In genomic region chr14:77866932-77867331, GRCh38 we compare ENCODE assay signal across 23 cellular contexts.
"Had no signal": no experiment of that assay in that cellular context is flagged by ENCODE, and none has a peak within 500 bp of the region (broad histone marks: within the 10 kb centered on the region; RNA-seq: fewer than 3 reads in every experiment).

No MANE protein-coding gene starts in this region.

- DNase-seq: stimulated activated CD4-positive, alpha-beta T cell treated with anti-CD3 and anti-CD28 coated beads, Interleukin-2, amount 100 ng/mL, for 24 hours; stimulated activated CD4-positive, alpha-beta T cell treated with anti-CD3 and anti-CD28 coated beads, Interleukin-2, amount 100 ng/mL, for 48 hours; stimulated activated CD4-positive, alpha-beta T cell treated with anti-CD3 and anti-CD28 coated beads, Interleukin-4, amount 100 ng/mL, for 1 hour; stimulated activated CD4-positive, alpha-beta T cell treated with anti-CD3 and anti-CD28 coated beads, Interleukin-4, amount 100 ng/mL, for 24 hours; stimulated activated CD4-positive, alpha-beta T cell treated with anti-CD3 and anti-CD28 coated beads, Interleukin-4, amount 100 ng/mL, for 4 hours; stimulated activated CD8-positive, alpha-beta memory T cell treated with anti-CD3 and anti-CD28 coated beads, Interleukin-4, amount 100 ng/mL, for 48 hours; stimulated activated naive B cell treated with anti-CD40 and anti-IgM and Interleukin-4, amounts not matched to agents 10 μg/mL and 1 μg/mL and 100 μg/mL, for 72 hours; stimulated activated naive CD4-positive, alpha-beta T cell; stimulated activated naive CD4-positive, alpha-beta T cell treated with Interleukin-2 at 50 U/mL for 16 hours; stomach; substantia nigra; testis; thyroid gland; tibial artery; transverse colon; trophoblast cell; upper lobe of left lung; upper lobe of right lung; uterus had no signal

- H3K27me3 Mint-ChIP-seq: stimulated activated memory B cell treated with anti-CD40 and anti-IgM and Interleukin-4, amounts not matched to agents 10 μg/mL and 1 μg/mL and 100 μg/mL, for 72 hours; stimulated activated naive B cell treated with anti-CD40 and anti-IgM and Interleukin-4, amounts not matched to agents 10 μg/mL and 1 μg/mL and 100 μg/mL, for 72 hours; stimulated activated naive CD8-positive, alpha-beta T cell treated with anti-CD3 and anti-CD28 coated beads, Interleukin-15, Interleukin-2, amounts not matched to agents 100 ng/mL and 50 ng/mL, for 24 hours; type B pancreatic cell had no signal

- H3K36me3 Mint-ChIP-seq: stimulated activated effector memory CD8-positive, alpha-beta T cell treated with anti-CD3 and anti-CD28 coated beads, Interleukin-12 subunit alpha, Interleukin-12 subunit beta, amount 100 ng/mL, for 72 hours had no signal

- H3K4me3 Mint-ChIP-seq: stimulated activated effector memory CD8-positive, alpha-beta T cell treated with anti-CD3 and anti-CD28 coated beads, Interleukin-12 subunit alpha, Interleukin-12 subunit beta, amount 100 ng/mL, for 72 hours; stimulated activated memory B cell treated with anti-CD40 and anti-IgM and Interleukin-4, amounts not matched to agents 10 μg/mL and 1 μg/mL and 100 μg/mL, for 72 hours; stimulated activated naive B cell treated with anti-CD40 and anti-IgM and Interleukin-4, amounts not matched to agents 10 μg/mL and 1 μg/mL and 100 μg/mL, for 72 hours; stimulated activated naive CD8-positive, alpha-beta T cell treated with anti-CD3 and anti-CD28 coated beads, Interleukin-15, Interleukin-2, amounts not matched to agents 100 ng/mL and 50 ng/mL, for 24 hours; type B pancreatic cell had no signal

- H3K9me3 Mint-ChIP-seq: stimulated activated effector memory CD8-positive, alpha-beta T cell treated with anti-CD3 and anti-CD28 coated beads, Interleukin-12 subunit alpha, Interleukin-12 subunit beta, amount 100 ng/mL, for 72 hours; stimulated activated naive CD8-positive, alpha-beta T cell treated with anti-CD3 and anti-CD28 coated beads, Interleukin-15, Interleukin-2, amounts not matched to agents 100 ng/mL and 50 ng/mL, for 24 hours; type B pancreatic cell had no signal

- H3K4me1 Mint-ChIP-seq: stimulated activated memory B cell treated with anti-CD40 and anti-IgM and Interleukin-4, amounts not matched to agents 10 μg/mL and 1 μg/mL and 100 μg/mL, for 72 hours; stimulated activated naive B cell treated with anti-CD40 and anti-IgM and Interleukin-4, amounts not matched to agents 10 μg/mL and 1 μg/mL and 100 μg/mL, for 72 hours had no signal

- H3K27ac Mint-ChIP-seq: stimulated activated effector memory CD8-positive, alpha-beta T cell treated with anti-CD3 and anti-CD28 coated beads, Interleukin-12 subunit alpha, Interleukin-12 subunit beta, amount 100 ng/mL, for 72 hours; stimulated activated memory B cell treated with anti-CD40 and anti-IgM and Interleukin-4, amounts not matched to agents 10 μg/mL and 1 μg/mL and 100 μg/mL, for 72 hours; stimulated activated naive CD8-positive, alpha-beta T cell treated with anti-CD3 and anti-CD28 coated beads, Interleukin-15, Interleukin-2, amounts not matched to agents 100 ng/mL and 50 ng/mL, for 24 hours; type B pancreatic cell had no signal

- ATAC-seq: stimulated activated effector memory CD8-positive, alpha-beta T cell treated with anti-CD3 and anti-CD28 coated beads, Interleukin-12 subunit alpha, Interleukin-12 subunit beta, amount 100 ng/mL, for 72 hours; stimulated activated memory B cell treated with anti-CD40 and anti-IgM and Interleukin-4, amounts not matched to agents 10 μg/mL and 1 μg/mL and 100 μg/mL, for 72 hours; stimulated activated naive B cell treated with anti-CD40 and anti-IgM and Interleukin-4, amounts not matched to agents 10 μg/mL and 1 μg/mL and 100 μg/mL, for 72 hours; upper lobe of right lung had no signal
